ENCODE assay signal across 1 cellular context in genomic region chr15:32668942-32669341, GRCh38.
TF ChIP-seq lines count a peak whose summit lies in the region.

No MANE protein-coding gene starts in this region.

TF ChIP-seq in H1, 55 proteins besides CTCF, POLR2A, EP300 and RAD21:
- TF ChIP-seq CHD7 (IDR thresholded peaks at IDR 0.05; ENCODE audit: insufficient replicate concordance, low read length) (no peak), GABPA (IDR thresholded peaks at IDR 0.05; ENCODE audit: borderline replicate concordance, insufficient read depth, low read length) (no peak), FOSL1 (IDR thresholded peaks at IDR 0.05; ENCODE audit: insufficient read depth, low read depth, low read length) (no peak), RXRA (IDR thresholded peaks at IDR 0.05; ENCODE audit: insufficient read depth, low read depth, low read length) (no peak), SIRT6 (IDR thresholded peaks at IDR 0.05; ENCODE audit: low read length) (no peak), BRCA1 (IDR thresholded peaks at IDR 0.05; ENCODE audit: low read depth, low read length) (no peak), CHD2 (IDR thresholded peaks at IDR 0.05; ENCODE audit: low read length) (no peak), CREB1 (IDR thresholded peaks at IDR 0.05) (peak; percentile 79), CHD1 (IDR thresholded peaks at IDR 0.05; ENCODE audit: low read depth, low read length) (no peak), ZNF274 (IDR thresholded peaks at IDR 0.05; ENCODE audit: borderline replicate concordance, extremely low read depth, low read length) (no peak), TBP (IDR thresholded peaks at IDR 0.05; ENCODE audit: low read depth, low read length) (no peak), SP2 (IDR thresholded peaks at IDR 0.05; ENCODE audit: low read length) (no peak), JUN (IDR thresholded peaks at IDR 0.05; ENCODE audit: low read depth, low read length) (0 out of 2 replicates have a peak, but pooled peaks have one; percentile 20), SIN3A (conservative IDR thresholded peaks at IDR 0.05 in 1 of 2, IDR thresholded peaks at IDR 0.05 in 1 of 2; ENCODE audit: low read depth in 1 of 2, low read length in 2 of 2) (no peak), RBBP5 (IDR thresholded peaks at IDR 0.05; ENCODE audit: borderline replicate concordance, low read depth, low read length) (no peak), TEAD4 (IDR thresholded peaks at IDR 0.05; ENCODE audit: low read depth, low read length) (peak; percentile 89), CEBPB (IDR thresholded peaks at IDR 0.05; ENCODE audit: low read depth, low read length) (no peak), ATF3 (IDR thresholded peaks at IDR 0.05; ENCODE audit: insufficient read depth, low read depth, low read length) (no peak), SP4 (IDR thresholded peaks at IDR 0.05; ENCODE audit: low read length) (no peak), POLR2AphosphoS5 (IDR thresholded peaks at IDR 0.05; ENCODE audit: low read depth, low read length) (no peak), CBX5 (IDR thresholded peaks at IDR 0.05; ENCODE audit: low read depth, low read length) (no peak), EZH2 (IDR thresholded peaks at IDR 0.05; ENCODE audit: low read depth, low read length, severe bottlenecking) (no peak), E2F6 (IDR thresholded peaks at IDR 0.05) (no peak), POU5F1 (IDR thresholded peaks at IDR 0.05; ENCODE audit: low read depth, low read length) (no peak), SP1 (IDR thresholded peaks at IDR 0.05; ENCODE audit: low read depth, low read length) (no peak), TAF1 (IDR thresholded peaks at IDR 0.05; ENCODE audit: low read depth, low read length) (no peak), HDAC2 (IDR thresholded peaks at IDR 0.05; ENCODE audit: borderline replicate concordance in 1 of 2, low read depth in 2 of 2, low read length in 2 of 2) (no peak), KDM1A (IDR thresholded peaks at IDR 0.05; ENCODE audit: borderline replicate concordance, low read length) (no peak), ASH2L (IDR thresholded peaks at IDR 0.05; ENCODE audit: low read length) (no peak), ATF2 (IDR thresholded peaks at IDR 0.05; ENCODE audit: low read length) (peak; percentile 87; the same call in 1 of the 2 replicates), EGR1 (IDR thresholded peaks at IDR 0.05; ENCODE audit: borderline replicate concordance, low read depth, low read length) (no peak), SUZ12 (IDR thresholded peaks at IDR 0.05; ENCODE audit: low read length) (no peak), MAX (IDR thresholded peaks at IDR 0.05) (no peak), USF2 (IDR thresholded peaks at IDR 0.05; ENCODE audit: low read length) (no peak)
TF ChIP-seq in H1: peak in this region for 4.
